ENCODE assay signal across 1 cellular context in the genomic region with DNA sequence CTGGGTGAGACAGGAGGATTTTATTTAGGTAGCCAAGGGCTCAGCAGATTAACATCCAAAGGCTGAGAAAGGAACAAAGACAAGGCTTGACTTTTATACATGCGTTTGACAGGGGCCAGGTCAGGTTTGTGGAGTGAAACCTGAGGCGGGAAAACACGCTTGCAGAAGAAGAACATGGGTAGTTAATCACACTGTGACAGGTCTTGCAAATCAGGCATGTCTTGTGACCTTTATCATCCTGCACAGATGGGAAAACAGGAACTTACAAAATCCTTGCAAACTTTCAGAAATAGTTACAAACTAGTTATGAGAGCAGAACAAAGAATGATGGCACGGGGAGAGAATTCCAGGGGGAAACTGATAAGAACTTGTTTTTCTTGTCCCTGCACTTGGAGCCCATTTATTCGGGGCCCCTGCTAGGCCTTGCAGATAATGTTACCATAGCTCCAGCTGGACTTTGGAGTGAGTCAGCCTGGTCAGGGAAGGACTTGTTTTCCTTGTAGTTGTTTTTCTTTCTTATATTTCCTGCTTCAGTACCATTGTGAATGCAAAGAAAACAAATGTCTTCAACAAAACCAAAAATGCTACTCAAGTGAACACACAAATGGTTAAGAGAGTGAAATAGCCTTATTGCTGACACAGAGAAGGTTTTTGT.
A peak's percentile ranks its signal among the peaks of the same experiment; 100 is the strongest.
TF ChIP-seq lines count a peak whose summit lies in the region.

No MANE protein-coding gene starts in this region.

TF ChIP-seq in HepG2, 621 proteins besides CTCF, POLR2A, EP300 and RAD21 (continued from another document):
- no peak for TF ChIP-seq PBX3 (CRISPR knock-in tag; IDR thresholded peaks at IDR 0.05; ENCODE audit: borderline replicate concordance)
- TF ChIP-seq SRSF9 (IDR thresholded peaks at IDR 0.05; ENCODE audit: borderline replicate concordance, insufficient read depth, low read depth, low read length, poor library complexity, severe bottlenecking) = no peak
- no peak for TF ChIP-seq DPF2 (CRISPR knock-in tag; IDR thresholded peaks at IDR 0.05; ENCODE audit: borderline replicate concordance, low read depth)
- no peak for TF ChIP-seq ZNF644 (CRISPR knock-in tag; IDR thresholded peaks at IDR 0.05; ENCODE audit: low read depth)
- no peak for TF ChIP-seq ZNF790 (CRISPR knock-in tag; IDR thresholded peaks at IDR 0.05; ENCODE audit: borderline replicate concordance)
- TF ChIP-seq, protein P1, sequence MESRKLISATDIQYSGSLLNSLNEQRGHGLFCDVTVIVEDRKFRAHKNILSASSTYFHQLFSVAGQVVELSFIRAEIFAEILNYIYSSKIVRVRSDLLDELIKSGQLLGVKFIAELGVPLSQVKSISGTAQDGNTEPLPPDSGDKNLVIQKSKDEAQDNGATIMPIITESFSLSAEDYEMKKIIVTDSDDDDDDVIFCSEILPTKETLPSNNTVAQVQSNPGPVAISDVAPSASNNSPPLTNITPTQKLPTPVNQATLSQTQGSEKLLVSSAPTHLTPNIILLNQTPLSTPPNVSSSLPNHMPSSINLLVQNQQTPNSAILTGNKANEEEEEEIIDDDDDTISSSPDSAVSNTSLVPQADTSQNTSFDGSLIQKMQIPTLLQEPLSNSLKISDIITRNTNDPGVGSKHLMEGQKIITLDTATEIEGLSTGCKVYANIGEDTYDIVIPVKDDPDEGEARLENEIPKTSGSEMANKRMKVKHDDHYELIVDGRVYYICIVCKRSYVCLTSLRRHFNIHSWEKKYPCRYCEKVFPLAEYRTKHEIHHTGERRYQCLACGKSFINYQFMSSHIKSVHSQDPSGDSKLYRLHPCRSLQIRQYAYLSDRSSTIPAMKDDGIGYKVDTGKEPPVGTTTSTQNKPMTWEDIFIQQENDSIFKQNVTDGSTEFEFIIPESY (CRISPR knock-in tag; IDR thresholded peaks at IDR 0.05) = no peak
- no peak for TF ChIP-seq DR1 (CRISPR knock-in tag; IDR thresholded peaks at IDR 0.05)
- TF ChIP-seq SNRNP70 (IDR thresholded peaks at IDR 0.05; ENCODE audit: low read depth, low read length) = no peak
- peak; percentile 32; the same call in 1 of the 2 replicates for TF ChIP-seq SAP130 (CRISPR knock-in tag; IDR thresholded peaks at IDR 0.05; ENCODE audit: low read depth)
- no peak for TF ChIP-seq HCFC1 (IDR thresholded peaks at IDR 0.05; ENCODE audit: low read depth, low read length)
- TF ChIP-seq TBX2 (CRISPR knock-in tag; IDR thresholded peaks at IDR 0.05; ENCODE audit: borderline replicate concordance) = no peak; the same call in 1 of the 2 replicates
- no peak for TF ChIP-seq HES4 (CRISPR knock-in tag; IDR thresholded peaks at IDR 0.05; ENCODE audit: borderline replicate concordance)
- TF ChIP-seq, protein P2, sequence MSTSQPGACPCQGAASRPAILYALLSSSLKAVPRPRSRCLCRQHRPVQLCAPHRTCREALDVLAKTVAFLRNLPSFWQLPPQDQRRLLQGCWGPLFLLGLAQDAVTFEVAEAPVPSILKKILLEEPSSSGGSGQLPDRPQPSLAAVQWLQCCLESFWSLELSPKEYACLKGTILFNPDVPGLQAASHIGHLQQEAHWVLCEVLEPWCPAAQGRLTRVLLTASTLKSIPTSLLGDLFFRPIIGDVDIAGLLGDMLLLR (CRISPR knock-in tag; IDR thresholded peaks at IDR 0.05) = no peak
- no peak for TF ChIP-seq HNRNPUL1 (IDR thresholded peaks at IDR 0.05; ENCODE audit: low read depth, low read length)
- TF ChIP-seq HOMEZ (CRISPR knock-in tag; IDR thresholded peaks at IDR 0.05; ENCODE audit: low read depth) = peak; percentile 58; the same call in 1 of the 2 replicates
- TF ChIP-seq ELF4 (CRISPR knock-in tag; IDR thresholded peaks at IDR 0.05; ENCODE audit: borderline replicate concordance) = no peak
- no peak for TF ChIP-seq ZNF746 (CRISPR knock-in tag; IDR thresholded peaks at IDR 0.05)
- TF ChIP-seq MBD4 (IDR thresholded peaks at IDR 0.05; ENCODE audit: borderline replicate concordance, low read length) = 0 out of 2 replicates have a peak, but pooled peaks have one; percentile 46
- TF ChIP-seq ZNF547 (CRISPR knock-in tag; IDR thresholded peaks at IDR 0.05) = no peak
- TF ChIP-seq PITX1 (CRISPR knock-in tag; IDR thresholded peaks at IDR 0.05) = peak; percentile 24; the same call in 1 of the 2 replicates
- TF ChIP-seq AHR (CRISPR knock-in tag; IDR thresholded peaks at IDR 0.05) = no peak
- no peak for TF ChIP-seq ZNF432 (CRISPR knock-in tag; IDR thresholded peaks at IDR 0.05; ENCODE audit: borderline replicate concordance)
- TF ChIP-seq, protein P3, sequence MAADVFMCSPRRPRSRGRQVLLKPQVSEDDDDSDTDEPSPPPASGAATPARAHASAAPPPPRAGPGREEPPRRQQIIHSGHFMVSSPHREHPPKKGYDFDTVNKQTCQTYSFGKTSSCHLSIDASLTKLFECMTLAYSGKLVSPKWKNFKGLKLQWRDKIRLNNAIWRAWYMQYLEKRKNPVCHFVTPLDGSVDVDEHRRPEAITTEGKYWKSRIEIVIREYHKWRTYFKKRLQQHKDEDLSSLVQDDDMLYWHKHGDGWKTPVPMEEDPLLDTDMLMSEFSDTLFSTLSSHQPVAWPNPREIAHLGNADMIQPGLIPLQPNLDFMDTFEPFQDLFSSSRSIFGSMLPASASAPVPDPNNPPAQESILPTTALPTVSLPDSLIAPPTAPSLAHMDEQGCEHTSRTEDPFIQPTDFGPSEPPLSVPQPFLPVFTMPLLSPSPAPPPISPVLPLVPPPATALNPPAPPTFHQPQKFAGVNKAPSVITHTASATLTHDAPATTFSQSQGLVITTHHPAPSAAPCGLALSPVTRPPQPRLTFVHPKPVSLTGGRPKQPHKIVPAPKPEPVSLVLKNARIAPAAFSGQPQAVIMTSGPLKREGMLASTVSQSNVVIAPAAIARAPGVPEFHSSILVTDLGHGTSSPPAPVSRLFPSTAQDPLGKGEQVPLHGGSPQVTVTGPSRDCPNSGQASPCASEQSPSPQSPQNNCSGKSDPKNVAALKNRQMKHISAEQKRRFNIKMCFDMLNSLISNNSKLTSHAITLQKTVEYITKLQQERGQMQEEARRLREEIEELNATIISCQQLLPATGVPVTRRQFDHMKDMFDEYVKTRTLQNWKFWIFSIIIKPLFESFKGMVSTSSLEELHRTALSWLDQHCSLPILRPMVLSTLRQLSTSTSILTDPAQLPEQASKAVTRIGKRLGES (CRISPR knock-in tag; IDR thresholded peaks at IDR 0.05; ENCODE audit: borderline replicate concordance) = no peak
- TF ChIP-seq FOXK2 (IDR thresholded peaks at IDR 0.05) = no peak
